In the genomic region with DNA sequence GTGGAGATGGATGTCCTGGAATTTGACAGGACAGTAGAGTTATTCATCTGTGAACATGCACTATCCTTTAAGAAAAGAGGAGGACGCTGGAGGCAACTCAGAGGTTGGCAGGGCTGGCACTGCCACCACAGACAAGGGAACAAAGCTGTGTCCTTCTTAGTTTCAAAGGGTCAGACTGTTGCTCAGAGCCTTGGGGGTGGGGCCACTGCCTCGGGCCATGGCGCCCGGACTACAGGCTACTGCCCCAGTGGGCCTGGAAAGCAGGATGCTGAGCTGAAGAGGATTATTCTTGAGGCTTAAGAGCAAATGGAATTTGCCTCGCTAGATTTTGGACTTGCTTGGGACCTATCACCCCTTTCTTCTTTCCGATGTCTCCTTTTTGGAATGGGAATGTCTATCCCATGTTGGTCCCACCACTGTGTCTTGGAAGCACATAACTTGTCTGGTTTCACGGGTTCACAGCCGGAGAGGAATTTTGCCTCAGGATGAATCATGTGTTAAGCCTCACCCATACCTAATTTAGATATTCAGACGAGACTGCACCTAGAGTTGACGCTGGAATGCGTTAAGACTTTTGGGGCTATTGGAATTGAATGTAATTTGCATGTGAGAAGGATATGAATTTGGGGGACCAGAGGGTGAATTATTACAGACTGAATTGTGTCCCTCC, we compare ENCODE assay signal across 32 cellular contexts.
"Had no signal": no experiment of that assay in that cellular context is flagged by ENCODE, and none has a peak within 500 bp of the region (broad histone marks: within the 10 kb centered on the region; RNA-seq: fewer than 3 reads in every experiment).

No MANE protein-coding gene starts in this region.

- H3K9me3 ChIP-seq: adrenal gland, esophagus muscularis mucosa, ovary, suprapubic skin, tibial nerve had no signal

- H3K27ac Mint-ChIP-seq: activated CD4-positive, alpha-beta memory T cell treated with anti-CD3 and anti-CD28 coated beads for 36 hours; activated CD4-positive, alpha-beta T cell treated with anti-CD3 and anti-CD28 coated beads, Interleukin-2, amount 10 ng/mL, durations not matched to agents 24 days and 14 days; activated naive CD4-positive, alpha-beta T cell treated with anti-CD3 and anti-CD28 coated beads for 36 hours; activated naive CD8-positive, alpha-beta T cell treated with anti-CD3 and anti-CD28 coated beads for 36 hours; activated T-helper 1 cell treated with anti-CD3 and anti-CD28 coated beads, Interleukin-12 subunit alpha, Interleukin-12 subunit beta, Interleukin-2, Interleukin-4 antibody, amounts not matched to agents 30 ng/mL and 10 ng/mL and 1 ng/mL, durations not matched to agents 14 hours and 24 hours and 36 hours; dendritic cell treated with granulocyte-macrophage colony-stimulating factor and Interleukin-4, amounts not matched to agents 40 ng/mL and 50 ng/mL, for 4 days; endodermal cell; naive B cell; nephron progenitor cell; progenitor cell of endocrine pancreas; T-helper 1 cell treated with Interleukin-12 subunit alpha and Interleukin-12 subunit beta and Interleukin-4 antibody, amounts not matched to agents 30 μg/mL and 1 μg/mL, for 36 hours had no signal

- H3K4me1 ChIP-seq: adrenal gland, esophagus muscularis mucosa, suprapubic skin, tibial nerve had no signal

- H3K36me3 ChIP-seq: adrenal gland, brain microvascular endothelial cell, esophagus muscularis mucosa, ovary, suprapubic skin, tibial nerve, WERI-Rb-1 had no signal

- H3K36me3 Mint-ChIP-seq: activated CD4-positive, alpha-beta memory T cell treated with anti-CD3 and anti-CD28 coated beads for 36 hours; activated naive CD8-positive, alpha-beta T cell treated with anti-CD3 and anti-CD28 coated beads for 36 hours; naive B cell had no signal

- H3K4me1 Mint-ChIP-seq: naive B cell had no signal

- H3K9me3 Mint-ChIP-seq: activated CD4-positive, alpha-beta memory T cell treated with anti-CD3 and anti-CD28 coated beads for 36 hours; activated CD4-positive, alpha-beta T cell treated with anti-CD3 and anti-CD28 coated beads, Interleukin-2, amount 10 ng/mL, durations not matched to agents 24 days and 14 days; activated naive CD4-positive, alpha-beta T cell treated with anti-CD3 and anti-CD28 coated beads for 36 hours; activated naive CD8-positive, alpha-beta T cell treated with anti-CD3 and anti-CD28 coated beads for 36 hours; activated T-helper 1 cell treated with anti-CD3 and anti-CD28 coated beads, Interleukin-12 subunit alpha, Interleukin-12 subunit beta, Interleukin-2, Interleukin-4 antibody, amounts not matched to agents 30 ng/mL and 10 ng/mL and 1 ng/mL, durations not matched to agents 14 hours and 24 hours and 36 hours; dendritic cell treated with granulocyte-macrophage colony-stimulating factor and Interleukin-4, amounts not matched to agents 40 ng/mL and 50 ng/mL, for 4 days; endodermal cell; naive B cell; T-helper 1 cell treated with Interleukin-12 subunit alpha and Interleukin-12 subunit beta and Interleukin-4 antibody, amounts not matched to agents 30 μg/mL and 1 μg/mL, for 36 hours had no signal

- ATAC-seq: activated CD4-positive, CD25-positive, alpha-beta regulatory T cell treated with anti-CD3 and anti-CD28 coated beads, Interleukin-2, amount 50 U/mL, for 24 hours; left cardiac atrium; left ventricle myocardium superior had no signal

- DNase-seq: activated CD4-positive, alpha-beta memory T cell treated with anti-CD3 and anti-CD28 coated beads for 36 hours; activated CD4-positive, alpha-beta T cell treated with anti-CD3 and anti-CD28 coated beads, Interleukin-2, amount 10 ng/mL, durations not matched to agents 24 days and 14 days; activated CD8-positive, alpha-beta memory T cell treated with anti-CD3 and anti-CD28 coated beads, Interleukin-2, amount 50 U/mL, for 4 hours; activated naive CD4-positive, alpha-beta T cell treated with anti-CD3 and anti-CD28 coated beads for 36 hours; activated naive CD8-positive, alpha-beta T cell treated with anti-CD3 and anti-CD28 coated beads for 36 hours; activated T-cell treated with anti-CD3 and anti-CD28 coated beads, Interleukin-2, amount 50 U/mL, for 1 hour; adrenal gland; aorta; brain microvascular endothelial cell; central memory CD4-positive, alpha-beta T cell; endodermal cell; foreskin melanocyte; left cardiac atrium; left ventricle myocardium superior; naive B cell; nephron progenitor cell; ovary; retina; stimulated activated CD4-positive, alpha-beta T cell treated with anti-CD3 and anti-CD28 coated beads, Interleukin-15, amount 100 ng/mL, for 24 hours; stimulated activated CD4-positive, alpha-beta T cell treated with anti-CD3 and anti-CD28 coated beads, Interleukin-2, amount 100 ng/mL, for 24 hours; stimulated activated naive CD4-positive, alpha-beta T cell; SW 1271; T-helper 9 cell; WERI-Rb-1 had no signal

- H3K4me3 Mint-ChIP-seq: activated CD4-positive, alpha-beta memory T cell treated with anti-CD3 and anti-CD28 coated beads for 36 hours; activated CD4-positive, alpha-beta T cell treated with anti-CD3 and anti-CD28 coated beads, Interleukin-2, amount 10 ng/mL, durations not matched to agents 24 days and 14 days; activated naive CD4-positive, alpha-beta T cell treated with anti-CD3 and anti-CD28 coated beads for 36 hours; activated naive CD8-positive, alpha-beta T cell treated with anti-CD3 and anti-CD28 coated beads for 36 hours; activated T-helper 1 cell treated with anti-CD3 and anti-CD28 coated beads, Interleukin-12 subunit alpha, Interleukin-12 subunit beta, Interleukin-2, Interleukin-4 antibody, amounts not matched to agents 30 ng/mL and 10 ng/mL and 1 ng/mL, durations not matched to agents 14 hours and 24 hours and 36 hours; dendritic cell treated with granulocyte-macrophage colony-stimulating factor and Interleukin-4, amounts not matched to agents 40 ng/mL and 50 ng/mL, for 4 days; endodermal cell; naive B cell; nephron progenitor cell; T-helper 1 cell treated with Interleukin-12 subunit alpha and Interleukin-12 subunit beta and Interleukin-4 antibody, amounts not matched to agents 30 μg/mL and 1 μg/mL, for 36 hours had no signal

- H3K27ac ChIP-seq: adrenal gland, brain microvascular endothelial cell, esophagus muscularis mucosa, ovary, suprapubic skin, tibial nerve, WERI-Rb-1 had no signal

- H3K27me3 Mint-ChIP-seq: activated CD4-positive, alpha-beta T cell treated with anti-CD3 and anti-CD28 coated beads, Interleukin-2, amount 10 ng/mL, durations not matched to agents 24 days and 14 days; activated naive CD8-positive, alpha-beta T cell treated with anti-CD3 and anti-CD28 coated beads for 36 hours had no signal

- H3K4me3 ChIP-seq: adrenal gland, esophagus muscularis mucosa, ovary, suprapubic skin, tibial nerve had no signal

- H3K27me3 ChIP-seq: adrenal gland, brain microvascular endothelial cell, esophagus muscularis mucosa, ovary, tibial nerve had no signal
